Comparison of ENCODE assay signal across 22 cellular contexts in the genomic region with DNA sequence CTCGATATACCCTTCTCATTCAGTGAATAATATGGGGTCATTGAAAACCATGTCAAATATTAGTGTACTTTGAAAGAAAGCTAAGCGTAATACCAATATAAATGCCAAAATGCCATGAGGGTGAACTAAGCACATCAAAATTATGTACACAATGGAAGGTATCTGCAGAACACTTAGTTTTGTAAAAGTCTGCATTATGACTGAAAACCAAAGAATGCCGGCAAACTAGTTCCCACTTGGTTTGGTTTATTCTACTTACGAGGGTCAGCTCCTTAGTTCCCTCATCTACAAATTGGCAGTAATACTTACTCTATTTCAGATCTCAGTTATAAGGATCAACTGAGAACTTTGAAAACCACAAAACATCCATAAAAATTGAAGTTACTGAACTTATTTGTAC. TPM values are rescaled to one million over a fixed set of nuclear protein-coding genes. Genes with fewer than 3 reads are reported as not detected.
"Had no signal": no experiment of that assay in that cellular context is flagged by ENCODE, and none has a peak within 500 bp of the region (broad histone marks: within the 10 kb centered on the region; RNA-seq: fewer than 3 reads in every experiment).

No MANE protein-coding gene starts in this region.

- H3K4me1 ChIP-seq: Peyer's patch, SJSA1 had no signal

- H3K36me3 ChIP-seq: Peyer's patch, SJSA1 had no signal

- H3K9me3 ChIP-seq: Peyer's patch, SJSA1 had no signal

- DNase-seq: KBM-7, MV-4-11, NCI-H1048, NCI-H1105, NCI-H1417, NCI-H1436 treated with DMSO at 0.1 percent for 48 hours, NCI-H1694, NCI-H187 treated with DMSO at 0.1 percent for 48 hours, NCI-H2029 treated with DMSO at 0.1 percent for 48 hours, NCI-H2171 treated with DMSO at 0.1 percent for 48 hours, NCI-H345, NCI-H446 treated with DMSO at 0.1 percent for 48 hours, NCI-H510A treated with DMSO at 0.1 percent for 48 hours, NCI-H526 treated with DMSO at 0.1 percent for 48 hours, NCI-H748 treated with DMSO at 0.1 percent for 48 hours, Peyer's patch, Right ventricle myocardium superior, SIG-M5 had no signal

- H3K27me3 ChIP-seq: Peyer's patch, SJSA1 had no signal

- H3K4me3 ChIP-seq: Peyer's patch, SJSA1, SK-N-MC had no signal

- H3K27ac ChIP-seq: Peyer's patch, SJSA1, SK-N-MC had no signal

RNA-seq across cellular contexts. Expression of a gene that starts 27.3 kb away (rescaled TPM):
- total RNA-seq: MCF 10A, RPMI7951 had no signal
